Comparison of ENCODE assay signal across 23 cellular contexts in the genomic region with DNA sequence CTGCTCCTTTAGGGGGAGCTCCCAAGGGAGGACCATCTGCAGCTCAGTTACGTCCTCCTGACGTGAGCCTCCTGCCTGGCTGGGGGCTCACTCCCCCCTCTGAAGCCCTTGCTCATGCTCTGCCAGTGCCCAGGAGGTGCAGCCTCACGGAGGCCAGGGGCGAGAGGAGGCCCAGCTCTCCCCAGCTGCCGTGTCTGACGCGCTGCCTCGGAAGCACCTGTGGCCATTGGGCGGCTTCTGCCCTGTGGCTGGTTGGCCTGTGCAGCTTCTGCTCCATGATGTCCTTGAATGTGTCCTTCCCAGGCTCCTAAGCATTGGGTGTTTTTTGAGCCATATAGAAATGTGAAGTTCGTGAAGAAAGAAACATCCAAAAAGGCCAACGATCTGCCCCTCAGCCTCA.
A peak's percentile ranks its signal among the peaks of the same experiment; 100 is the strongest.
DNase-seq lines count a peak whose midpoint lies in the region; ATAC-seq and TF ChIP-seq lines count a peak whose summit lies in the region.
"Had no signal": no experiment of that assay in that cellular context is flagged by ENCODE, and none has a peak within 500 bp of the region (broad histone marks: within the 10 kb centered on the region; RNA-seq: fewer than 3 reads in every experiment).

No MANE protein-coding gene starts in this region.

- no peak for ATAC-seq in stimulated activated memory B cell treated with anti-CD40 and anti-IgM and Interleukin-4, amounts not matched to agents 10 μg/mL and 1 μg/mL and 100 μg/mL, for 72 hours
- ATAC-seq in HG03460 (IDR thresholded peaks at IDR 0.05; ENCODE audit: unreplicated experiment), result no peak

- H3K4me3 ChIP-seq in mesenchymal stem cell (ENCODE audit: insufficient read depth in 1 of 2, low read depth in 1 of 2, low read length in 2 of 2), result no peak overlapping the region
- H3K4me3 ChIP-seq: BLaER1 had no signal

- no peak overlapping the region for H2BK5ac ChIP-seq in mesenchymal stem cell (ENCODE audit: low read depth, low read length, poor library complexity, severe bottlenecking)

- WGBS in mesenchymal stem cell, result 95% methylated on average over 11 of the region's 11 CpGs

- H3K14ac ChIP-seq in mesenchymal stem cell (ENCODE audit: low read length in 2 of 2), result no peak overlapping the region

- H3K23ac ChIP-seq in mesenchymal stem cell (ENCODE audit: low read length in 2 of 2), result no peak overlapping the region

- H3K18ac ChIP-seq in mesenchymal stem cell (ENCODE audit: low read depth in 1 of 2, low read length in 2 of 2), result no peak overlapping the region

- no peak overlapping the region for H2BK120ac ChIP-seq in mesenchymal stem cell (ENCODE audit: low read depth, low read length)

- H3K4me1 Mint-ChIP-seq in endothelial cell (ENCODE audit: unreplicated experiment) (no peaks in the 10 kb centered on the region), neural crest cell (no peaks in the 10 kb centered on the region)
- no peaks in the 10 kb centered on the region for H3K4me1 Mint-ChIP-seq in stimulated activated memory B cell treated with anti-CD40 and anti-IgM and Interleukin-4, amounts not matched to agents 10 μg/mL and 1 μg/mL and 100 μg/mL, for 72 hours
- H3K4me1 Mint-ChIP-seq: CD14-positive monocyte; CD4-positive, alpha-beta memory T cell; CD4-positive, CD25-positive, alpha-beta regulatory T cell; CD8-positive, alpha-beta memory T cell had no signal

- H3K4me3 Mint-ChIP-seq in endothelial cell (ENCODE audit: unreplicated experiment), result peak overlapping the region; percentile 59
- H3K4me3 Mint-ChIP-seq in neural crest cell, result no peak overlapping the region
- no peak overlapping the region for H3K4me3 Mint-ChIP-seq in stimulated activated memory B cell treated with anti-CD40 and anti-IgM and Interleukin-4, amounts not matched to agents 10 μg/mL and 1 μg/mL and 100 μg/mL, for 72 hours
- H3K4me3 Mint-ChIP-seq: CD14-positive monocyte; CD4-positive, alpha-beta memory T cell; CD4-positive, CD25-positive, alpha-beta regulatory T cell; CD8-positive, alpha-beta memory T cell had no signal

- H3K27ac ChIP-seq in mesenchymal stem cell (ENCODE audit: low read length, poor library complexity, severe bottlenecking), result no peak overlapping the region
- H3K27ac ChIP-seq: BLaER1 had no signal

- no peak overlapping the region for H3K9ac ChIP-seq in mesenchymal stem cell (ENCODE audit: low read length)
- H3K9ac ChIP-seq: BLaER1 had no signal

- H2AFZ ChIP-seq in mesenchymal stem cell (ENCODE audit: low read depth, low read length), result no peak overlapping the region

- H3K9me3 Mint-ChIP-seq in endothelial cell (ENCODE audit: unreplicated experiment) (peaks cover 6% of the 10 kb centered on the region), neural crest cell (peaks cover 8% of the 10 kb centered on the region)
- H3K9me3 Mint-ChIP-seq in stimulated activated memory B cell treated with anti-CD40 and anti-IgM and Interleukin-4, amounts not matched to agents 10 μg/mL and 1 μg/mL and 100 μg/mL, for 72 hours, result peaks cover 18% of the 10 kb centered on the region

- DNase-seq in endothelial cell (ENCODE audit: low spot score) (no peak), mesenchymal stem cell (no peak), neural crest cell (ENCODE audit: low read depth, low spot score) (no peak), NCI-H187 (lab: John Stamatoyannopoulos, UW) (no peak), EL (no peak)
- DNase-seq: 8988T; ACHN; BE2C; C1 segment of cervical spinal cord; CD4-positive, alpha-beta memory T cell; CD4-positive, CD25-positive, alpha-beta regulatory T cell; CD8-positive, alpha-beta memory T cell; COR-L47; DMS 273 treated with DMSO at 0.1 percent for 48 hours; DMS153; DMS53; DMS79; DND-41; GF-D8 had no signal

- H3K27ac Mint-ChIP-seq in endothelial cell (ENCODE audit: unreplicated experiment) (no peak overlapping the region), neural crest cell (ENCODE audit: unreplicated experiment) (peak overlapping the region; percentile 43)
- no peak overlapping the region for H3K27ac Mint-ChIP-seq in stimulated activated memory B cell treated with anti-CD40 and anti-IgM and Interleukin-4, amounts not matched to agents 10 μg/mL and 1 μg/mL and 100 μg/mL, for 72 hours

- H3K79me1 ChIP-seq in mesenchymal stem cell (replicated peaks; ENCODE audit: low read length, poor library complexity, severe bottlenecking), result no peaks in the 10 kb centered on the region

- H3K36me3 Mint-ChIP-seq in endothelial cell (ENCODE audit: low read depth, unreplicated experiment) (peaks cover 79% of the 10 kb centered on the region), neural crest cell (ENCODE audit: low read depth) (peaks cover 32% of the 10 kb centered on the region)
- H3K36me3 Mint-ChIP-seq in stimulated activated memory B cell treated with anti-CD40 and anti-IgM and Interleukin-4, amounts not matched to agents 10 μg/mL and 1 μg/mL and 100 μg/mL, for 72 hours, result peaks cover 80% of the 10 kb centered on the region

- H3K4ac ChIP-seq in mesenchymal stem cell (ENCODE audit: low read depth in 1 of 2, low read length in 2 of 2), result no peak overlapping the region

- TF ChIP-seq CTCF in endothelial cell (IDR thresholded peaks at IDR 0.05; ENCODE audit: unreplicated experiment) (no peak), neural crest cell (conservative IDR thresholded peaks at IDR 0.05) (no peak)

- H4K91ac ChIP-seq in mesenchymal stem cell (ENCODE audit: low read length), result peak overlapping the region; percentile 41

- H3K4me1 ChIP-seq in mesenchymal stem cell (ENCODE audit: control insufficient read depth, insufficient read depth, low read depth, low read length), result no peaks in the 10 kb centered on the region
- H3K4me1 ChIP-seq: BE2C, BLaER1 had no signal

- peaks cover 76 to 80% of the 10 kb centered on the region in 2 experiments for H3K36me3 ChIP-seq in mesenchymal stem cell (ENCODE audit: control insufficient read depth in 1 of 2, insufficient read depth in 2 of 2, low read depth in 1 of 2, low read length in 2 of 2)

- no peaks in the 10 kb centered on the region for H3K27me3 ChIP-seq in mesenchymal stem cell (ENCODE audit: control insufficient read depth in 1 of 2, insufficient read depth in 1 of 2, low read length in 2 of 2)
- H3K27me3 ChIP-seq: BE2C, BLaER1 had no signal

- no peak overlapping the region for H2BK12ac ChIP-seq in mesenchymal stem cell (ENCODE audit: low read length in 2 of 2)

- H3K27me3 Mint-ChIP-seq in endothelial cell (ENCODE audit: unreplicated experiment), result peaks cover 5% of the 10 kb centered on the region
- H3K27me3 Mint-ChIP-seq in neural crest cell (ENCODE audit: low read depth), result no peaks in the 10 kb centered on the region
- no peaks in the 10 kb centered on the region for H3K27me3 Mint-ChIP-seq in stimulated activated memory B cell treated with anti-CD40 and anti-IgM and Interleukin-4, amounts not matched to agents 10 μg/mL and 1 μg/mL and 100 μg/mL, for 72 hours
- H3K27me3 Mint-ChIP-seq: CD4-positive, alpha-beta memory T cell; CD4-positive, CD25-positive, alpha-beta regulatory T cell; CD8-positive, alpha-beta memory T cell had no signal

- no peak overlapping the region for H4K8ac ChIP-seq in mesenchymal stem cell (ENCODE audit: low read length)

- no peak overlapping the region for H2AK5ac ChIP-seq in mesenchymal stem cell (ENCODE audit: low read length, severe bottlenecking)

- peaks cover 4% of the 10 kb centered on the region for H3K9me3 ChIP-seq in mesenchymal stem cell (ENCODE audit: control insufficient read depth, low read length)
- H3K9me3 ChIP-seq: BE2C had no signal

- no peak overlapping the region for H2BK15ac ChIP-seq in mesenchymal stem cell (ENCODE audit: low read depth, poor library complexity, severe bottlenecking)

- H3K4me2 ChIP-seq in mesenchymal stem cell (ENCODE audit: low read length, poor library complexity, severe bottlenecking), result no peak overlapping the region
- H3K4me2 ChIP-seq: BLaER1 had no signal
